In the genomic region with DNA sequence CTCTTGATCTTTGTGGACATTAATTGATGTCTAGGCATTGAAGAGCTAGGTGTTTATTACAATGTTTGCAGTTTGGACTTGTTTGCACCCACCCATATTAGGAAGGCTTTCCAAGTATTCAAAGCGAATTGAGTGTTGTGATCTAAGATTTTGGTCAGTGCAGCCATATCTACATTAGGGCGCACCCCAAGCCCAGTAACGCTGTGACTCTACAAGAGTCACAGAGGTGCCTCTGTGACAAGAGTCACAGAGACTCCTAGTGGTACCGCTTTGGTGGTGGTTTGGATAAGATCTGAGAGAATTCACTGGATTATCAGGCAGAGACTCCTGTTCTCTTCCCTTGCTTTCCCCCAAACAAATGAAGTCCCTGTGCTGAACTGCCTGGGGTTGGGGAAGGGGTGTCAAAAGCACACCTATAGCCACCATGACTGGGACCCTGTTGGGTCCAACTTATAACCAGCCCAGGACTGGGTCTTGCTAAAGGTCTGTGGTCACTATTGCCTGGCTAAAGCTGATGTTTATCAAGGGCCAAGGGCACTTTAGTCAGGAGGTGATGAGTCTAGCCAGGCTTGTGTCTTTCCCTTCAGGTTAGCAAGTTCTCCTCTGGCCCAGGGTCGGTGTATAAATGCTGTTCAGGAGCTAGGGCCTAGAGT, we compare ENCODE assay signal across 8 cellular contexts.
DNase-seq lines count a peak whose midpoint lies in the region; ATAC-seq and TF ChIP-seq lines count a peak whose summit lies in the region.

No MANE protein-coding gene starts in this region.

- no peak overlapping the region for H3K27ac Mint-ChIP-seq in GM23338
- H3K27ac Mint-ChIP-seq in glutamatergic neuron (ENCODE audit: unreplicated experiment), result no peak overlapping the region

- no peaks in the 10 kb centered on the region for H3K27me3 Mint-ChIP-seq in GM23338 (ENCODE audit: insufficient read depth, low read depth, poor library complexity)
- H3K27me3 Mint-ChIP-seq in glutamatergic neuron (ENCODE audit: unreplicated experiment), result peaks cover 1% of the 10 kb centered on the region

- peak overlapping the region in 1 of 2 experiments; percentile 33; a peak in 1 of 4 replicates for H4K8ac ChIP-seq in IMR-90 (ENCODE audit: low read depth in 2 of 2, low read length in 2 of 2)

- TF ChIP-seq POLR2A in IMR-90 (IDR thresholded peaks at IDR 0.05; ENCODE audit: low read depth, low read length) (no peak), transverse colon (IDR thresholded peaks at IDR 0.05) (no peak)

- peaks cover 16% of the 10 kb centered on the region for H3K9me3 Mint-ChIP-seq in GM23338
- H3K9me3 Mint-ChIP-seq in glutamatergic neuron (ENCODE audit: unreplicated experiment), result no peaks in the 10 kb centered on the region

- H3K9me2 ChIP-seq in GM23338 (ENCODE audit: insufficient read depth), result no peaks in the 10 kb centered on the region
- no peaks in the 10 kb centered on the region for H3K9me2 ChIP-seq in SK-N-SH

- H3K9ac ChIP-seq in IMR-90 (ENCODE audit: low read depth, low read length), result no peak overlapping the region
- no peak overlapping the region for H3K9ac ChIP-seq in SK-N-SH

- H2BK120ac ChIP-seq in IMR-90 (ENCODE audit: low read depth, low read length), result no peak overlapping the region

- no peak overlapping the region for H2BK15ac ChIP-seq in IMR-90 (ENCODE audit: low read depth, low read length)

- no peak overlapping the region for H3K56ac ChIP-seq in IMR-90 (ENCODE audit: extremely low read depth, insufficient read depth, low read length)

- H3K9me3 ChIP-seq in IMR-90 (ENCODE audit: control insufficient read depth, insufficient read depth, low read length), result no peaks in the 10 kb centered on the region
- H3K9me3 ChIP-seq in SK-N-SH, result peaks cover 3% of the 10 kb centered on the region; the same call in 1 of the 2 replicates
- H3K9me3 ChIP-seq in transverse colon, result no peaks in the 10 kb centered on the region

- H3K4me2 ChIP-seq in GM23338, result no peak overlapping the region
- H3K4me2 ChIP-seq in IMR-90 (ENCODE audit: low read depth, low read length), result no peak overlapping the region
- no peak overlapping the region for H3K4me2 ChIP-seq in SK-N-SH

- in situ Hi-C loops in IMR-90 (cut with MboI; ENCODE audit: low sequenced_read_pairs), result no loop called here
- in situ Hi-C loops in transverse colon (cut with MboI; ENCODE audit: low pct_ligation_motif_present in 1 of 4, low pct_unique_long_range_greater_than_20kb in 1 of 4, low sequenced_read_pairs in 3 of 4), result no loop called here

- H2BK5ac ChIP-seq in IMR-90 (ENCODE audit: low read depth, low read length, poor library complexity, severe bottlenecking), result no peak overlapping the region

- no peak overlapping the region for H2AFZ ChIP-seq in GM23338
- peak overlapping the region; percentile 32 for H2AFZ ChIP-seq in IMR-90 (replicated peaks; ENCODE audit: low read length, poor library complexity)
- no peak overlapping the region for H2AFZ ChIP-seq in SK-N-SH (ENCODE audit: low read depth)

- no CpG with 5 or more reads among the region's 5 CpGs for WGBS in IMR-90 (ENCODE audit: extremely low coverage in 2 of 2, insufficient read length in 1 of 2), 2 experiments
- WGBS in SK-N-SH (ENCODE audit: low lambda C conversion rate), result 9% methylated on average over 4 of the region's 5 CpGs
- WGBS in transverse colon (ENCODE audit: low coverage in 1 of 2), 2 donors, result 20 to 40% methylated on average over 3 to 5 of the region's 5 CpGs

- H3K79me2 ChIP-seq in GM23338 (replicated peaks; ENCODE audit: insufficient read depth) (no peaks in the 10 kb centered on the region), SK-N-SH (ENCODE audit: insufficient read depth) (no peaks in the 10 kb centered on the region)

- no peak overlapping the region for H3K4ac ChIP-seq in IMR-90 (ENCODE audit: low read depth, low read length)

- H2BK20ac ChIP-seq in IMR-90 (ENCODE audit: low read depth, low read length), result no peak overlapping the region

- H3K79me1 ChIP-seq in IMR-90 (ENCODE audit: low read depth in 1 of 2, low read length in 2 of 2), result no peaks in the 10 kb centered on the region

- POLR2A ChIA-PET in IMR-90 (lab: Charles Lee; ENCODE audit: unreplicated experiment) (no interaction called here), SK-N-SH (lab: Yijun Ruan, JAX) (no interaction called here)

- no peak overlapping the region for H4K5ac ChIP-seq in IMR-90 (ENCODE audit: low read depth, low read length)

- no peak overlapping the region for H2AK9ac ChIP-seq in IMR-90 (replicated peaks; ENCODE audit: low read depth, low read length, poor library complexity)

- no peak overlapping the region for H2AK5ac ChIP-seq in IMR-90 (ENCODE audit: low read depth, low read length)

- no peak overlapping the region for H3K18ac ChIP-seq in IMR-90 (ENCODE audit: low read depth, low read length)

- H3K4me1 ChIP-seq in GM23338 (ENCODE audit: insufficient read depth), result no peaks in the 10 kb centered on the region
- no peaks in the 10 kb centered on the region; the same call in 1 of the 2 replicates for H3K4me1 ChIP-seq in IMR-90 (ENCODE audit: control insufficient read depth, insufficient read depth, low read length)
- no peaks in the 10 kb centered on the region for H3K4me1 ChIP-seq in SK-N-SH (ENCODE audit: control insufficient read depth in 1 of 2, insufficient read depth in 2 of 2, low read depth in 1 of 2, low read length in 1 of 2)
- no peaks in the 10 kb centered on the region for H3K4me1 ChIP-seq in transverse colon

- H4K20me1 ChIP-seq in GM23338 (replicated peaks; ENCODE audit: insufficient read depth) (no peaks in the 10 kb centered on the region), IMR-90 (ENCODE audit: insufficient read depth, low read length) (no peaks in the 10 kb centered on the region), SK-N-SH (ENCODE audit: insufficient read depth) (no peaks in the 10 kb centered on the region)

- H3K4me3 ChIP-seq in GM23338 (no peak overlapping the region), IMR-90 (ENCODE audit: insufficient read depth, low read depth, low read length) (no peak overlapping the region), SK-N-SH (ENCODE audit: low read depth in 2 of 2, low read length in 1 of 2) (no peak overlapping the region; a peak in 1 of 4 replicates), transverse colon (no peak overlapping the region)

- CTCF ChIA-PET in IMR-90 (lab: Yijun Ruan, JAX), result interaction anchor here (0.6 to 2.0 kb wide), 4 partner anchors 223 to 1595 kb away, joined by 3 to 12 read pairs (median 3); no protein-coding TSS in a partner anchor
- CTCF ChIA-PET in SK-N-SH (lab: Yijun Ruan, JAX), result interaction anchor here (0.6 to 1.6 kb wide), 3 partner anchors 66 to 1471 kb away, joined by 3 to 4 read pairs (median 3); no protein-coding TSS in a partner anchor

- peaks cover 9% of the 10 kb centered on the region; the same call in 2 of the 3 replicates for H3K36me3 Mint-ChIP-seq in GM23338 (ENCODE audit: low read depth)
- no peaks in the 10 kb centered on the region for H3K36me3 Mint-ChIP-seq in glutamatergic neuron (ENCODE audit: unreplicated experiment)

- no peak overlapping the region for H4K91ac ChIP-seq in IMR-90 (ENCODE audit: insufficient read depth, low read depth, low read length)

- ATAC-seq in GM23338, result peak; percentile 100
- peak; percentile 62 for ATAC-seq in IMR-90 (ENCODE audit: low read depth)

- H3K36me3 ChIP-seq in GM23338 (ENCODE audit: insufficient read depth) (no peaks in the 10 kb centered on the region), IMR-90 (ENCODE audit: control insufficient read depth, insufficient read depth, low read length) (no peaks in the 10 kb centered on the region), SK-N-SH (replicated peaks in 1 of 2; ENCODE audit: control insufficient read depth in 1 of 2, insufficient read depth in 2 of 2, low read length in 1 of 2) (no peaks in the 10 kb centered on the region), transverse colon (no peaks in the 10 kb centered on the region)

- peak; percentile 9 for DNase-seq in GM04503 (ENCODE audit: low read depth)
- peak; percentile 81 for DNase-seq in GM23338 (ENCODE audit: low spot score)
- peak; percentile 23 for DNase-seq in IMR-90
- DNase-seq in SK-N-SH, result peak; percentile 32
- DNase-seq in glutamatergic neuron, result peak; percentile 44
- DNase-seq in transverse colon, result peak; percentile 10
- DNase-seq in NCI-H2029 treated with DMSO at 0.1 percent for 48 hours (lab: John Stamatoyannopoulos, UW), result no peak

- H3K4me1 Mint-ChIP-seq in GM23338, result no peaks in the 10 kb centered on the region
- no peaks in the 10 kb centered on the region for H3K4me1 Mint-ChIP-seq in glutamatergic neuron (ENCODE audit: low read depth, unreplicated experiment)

- no peak overlapping the region; the same call in 1 of the 2 replicates for H3K14ac ChIP-seq in IMR-90 (replicated peaks; ENCODE audit: low read depth, low read length)

- H3K23ac ChIP-seq in IMR-90 (ENCODE audit: low read depth, low read length), result peak overlapping the region; percentile 35; the same call in 1 of the 2 replicates

- no peak overlapping the region for H3K4me3 Mint-ChIP-seq in GM23338
- no peak overlapping the region for H3K4me3 Mint-ChIP-seq in glutamatergic neuron (ENCODE audit: unreplicated experiment)

- no TSS peak for BruUV-seq in IMR-90 (replicated peaks; lab: Mats Ljungman, UMichigan)

- no peak overlapping the region for H3K27ac ChIP-seq in 22Rv1
- no peak overlapping the region for H3K27ac ChIP-seq in GM23338 (ENCODE audit: low read depth)
- H3K27ac ChIP-seq in IMR-90 (ENCODE audit: insufficient read depth, low read length), result no peak overlapping the region
- H3K27ac ChIP-seq in SK-N-SH (ENCODE audit: low read depth in 2 of 2, low read length in 1 of 2), result no peak overlapping the region
- H3K27ac ChIP-seq in transverse colon, result no peak overlapping the region

- intact Hi-C loops in IMR-90 (cut with micrococcal nuclease) (loop anchor here (1.0 to 5.0 kb wide), 4 partner anchors 235 to 1530 kb away; partner anchors contain the start of gene RGMB), transverse colon (cut with DNase I; ENCODE audit: low total_unique reads) (no loop called here)

- TF ChIP-seq CTCF in 22Rv1 (IDR thresholded peaks at IDR 0.05) (peak; percentile 48), GM23338 (conservative IDR thresholded peaks at IDR 0.05; ENCODE audit: low read depth in 2 of 2) (peak; percentile 84 to 91), IMR-90 (conservative IDR thresholded peaks at IDR 0.05; ENCODE audit: low read depth, low read length) (peak; percentile 54), SK-N-SH (IDR thresholded peaks at IDR 0.05) (peak; percentile 54), glutamatergic neuron (IDR thresholded peaks at IDR 0.05; ENCODE audit: partially characterized antibody, unreplicated experiment) (peak; percentile 28), transverse colon (IDR thresholded peaks at IDR 0.05) (peak in 4 of 5 experiments; percentile 32 to 55 (median 44))

- peak; percentile 59 for TF ChIP-seq RAD21 in IMR-90 (IDR thresholded peaks at IDR 0.05; ENCODE audit: low read length)
- peak; percentile 57 for TF ChIP-seq RAD21 in SK-N-SH (IDR thresholded peaks at IDR 0.05; ENCODE audit: low read length)

- dilution Hi-C loops in IMR-90 (cut with HindIII; ENCODE audit: low sequenced_read_pairs, unreplicated experiment), result no loop called here

- no peaks in the 10 kb centered on the region for H3F3A ChIP-seq in GM23338 (replicated peaks; ENCODE audit: low read depth)
- H3F3A ChIP-seq in SK-N-SH (replicated peaks; ENCODE audit: insufficient read depth), result no peaks in the 10 kb centered on the region

- H3K27me3 ChIP-seq in GM23338 (ENCODE audit: insufficient read depth), result no peaks in the 10 kb centered on the region
- H3K27me3 ChIP-seq in IMR-90 (ENCODE audit: control insufficient read depth, insufficient read depth, low read length), result no peaks in the 10 kb centered on the region
- no peaks in the 10 kb centered on the region for H3K27me3 ChIP-seq in SK-N-SH (ENCODE audit: insufficient read depth)
- H3K27me3 ChIP-seq in transverse colon, result no peaks in the 10 kb centered on the region

- no peaks in the 10 kb centered on the region for H3K9me1 ChIP-seq in IMR-90 (ENCODE audit: insufficient read depth, low read length)

- TF ChIP-seq EP300 in SK-N-SH (IDR thresholded peaks at IDR 0.05; ENCODE audit: borderline replicate concordance in 1 of 2, low read depth in 1 of 2, low read length in 1 of 2), result no peak
- no peak for TF ChIP-seq EP300 in transverse colon (IDR thresholded peaks at IDR 0.05; ENCODE audit: low read depth)

Comparison
In these comparisons a context has a peak if more than half of its experiments do, and no peak if none do; other contexts are left out.
1. CTCF ChIP-seq: peak in every context shown above with its lines; median percentile 88 in GM23338; 54 in IMR-90; 54 in SK-N-SH; 48 in 22Rv1; 44 in transverse colon; 28 in glutamatergic neuron.